35 cellular contexts compared by ENCODE assay signal in the genomic region with DNA sequence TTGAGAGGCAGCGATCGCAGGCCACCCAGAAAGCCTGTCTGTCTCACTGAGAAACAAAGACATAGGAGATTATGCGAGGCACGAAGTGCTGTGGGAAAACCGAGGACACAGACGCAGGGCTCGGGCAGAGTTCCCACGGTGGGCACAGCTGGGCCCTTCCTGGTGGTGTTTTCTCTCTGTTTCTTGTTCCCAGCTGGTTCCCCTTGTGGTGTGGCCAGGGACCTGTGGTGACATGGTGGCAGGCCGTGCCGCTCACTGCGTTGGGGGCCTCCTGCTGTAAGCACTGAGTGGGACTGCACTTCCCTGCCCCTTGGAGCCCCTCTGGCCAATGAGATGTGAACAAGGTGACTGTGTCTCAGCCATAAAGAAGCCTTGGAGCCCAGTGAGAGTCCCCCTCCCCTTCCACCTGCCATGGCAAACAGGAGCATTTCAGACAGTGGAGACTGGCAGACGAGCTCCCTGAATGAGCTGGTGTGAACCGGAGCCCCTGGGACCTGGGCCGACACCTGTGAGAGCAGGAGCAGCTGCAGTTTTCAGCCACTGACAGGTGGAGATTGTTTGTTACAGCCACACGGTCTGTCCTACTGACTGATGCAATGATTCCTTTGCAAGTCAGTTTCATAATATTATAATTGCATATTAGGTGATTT. TPM values are rescaled to one million over a fixed set of nuclear protein-coding genes. Genes with fewer than 3 reads are reported as not detected.
"Had no signal": no experiment of that assay in that cellular context is flagged by ENCODE, and none has a peak within 500 bp of the region (broad histone marks: within the 10 kb centered on the region; RNA-seq: fewer than 3 reads in every experiment).

No MANE protein-coding gene starts in this region.

- H3K27ac ChIP-seq: adrenal gland, ascending aorta, cardiac muscle cell, coronary artery, dorsolateral prefrontal cortex, gastroesophageal sphincter, skin epidermis, stomach, suprapubic skin, tibial artery, VCaP had no signal

- H3K4me1 ChIP-seq: adrenal gland, ascending aorta, stomach, suprapubic skin, tibial artery had no signal

- ATAC-seq: gastroesophageal sphincter; left colon; naive thymus-derived CD8-positive, alpha-beta T cell; sciatic nerve; stimulated activated naive B cell treated with anti-CD40 and anti-IgM and Interleukin-4, amounts not matched to agents 10 μg/mL and 1 μg/mL and 100 μg/mL, for 72 hours had no signal

- H3K9me3 ChIP-seq: adrenal gland, ascending aorta, gastroesophageal sphincter, stomach, suprapubic skin, tibial artery had no signal

- H3K4me3 ChIP-seq: adrenal gland, ascending aorta, cardiac muscle cell, coronary artery, dorsolateral prefrontal cortex, gastroesophageal sphincter, skin epidermis, stomach, suprapubic skin, tibial artery had no signal

- DNase-seq: activated CD4-positive, alpha-beta T cell treated with anti-CD3 and anti-CD28 coated beads for 4 hours; activated CD4-positive, alpha-beta T cell treated with anti-CD3 and anti-CD28 coated beads, Interleukin-2, amount 50 U/mL, for 48 hours; activated CD8-positive, alpha-beta memory T cell treated with anti-CD3 and anti-CD28 coated beads for 24 hours; activated effector memory CD4-positive, alpha-beta T cell treated with Interleukin-2 at 50 U/mL for 16 hours; activated naive CD4-positive, alpha-beta T cell treated with Interleukin-2 at 50 U/mL for 16 hours; activated naive CD8-positive, alpha-beta T cell treated with anti-CD3 and anti-CD28 coated beads for 36 hours; adrenal gland; cerebellar nuclear complex; dorsolateral prefrontal cortex; effector memory CD4-positive, alpha-beta T cell; erythroblast; head of caudate nucleus; hippocampal formation; left colon; stimulated activated CD4-positive, alpha-beta T cell treated with anti-CD3 and anti-CD28 coated beads, Interleukin-1b, Interleukin-23, amount 100 ng/mL, for 48 hours; stimulated activated CD4-positive, alpha-beta T cell treated with anti-CD3 and anti-CD28 coated beads, Interleukin-4, amount 100 ng/mL, for 4 hours; stimulated activated naive B cell treated with anti-CD40 and anti-IgM and Interleukin-4, amounts not matched to agents 10 μg/mL and 1 μg/mL and 100 μg/mL, for 72 hours; stomach; SW 1271; T-helper 9 cell; tibial artery had no signal

- H3K27me3 ChIP-seq: ascending aorta had no signal

- H3K36me3 ChIP-seq: adrenal gland, ascending aorta, cardiac muscle cell, gastroesophageal sphincter, stomach, suprapubic skin, tibial artery had no signal

RNA-seq across cellular contexts. Expression of a gene that starts 13.2 kb away (rescaled TPM):
- total RNA-seq: activated naive CD8-positive, alpha-beta T cell treated with anti-CD3 and anti-CD28 coated beads for 36 hours; adrenal gland; ascending aorta; dorsolateral prefrontal cortex; fibroblast of lung; fibroblast of villous mesenchyme; left colon; naive thymus-derived CD8-positive, alpha-beta T cell; osteocyte; posterior vena cava; sciatic nerve; stomach; ureter had no signal
- polyA plus RNA-seq: fibroblast of lung; naive thymus-derived CD8-positive, alpha-beta T cell had no signal
